In genomic region chr19:49852631-49853126, GRCh38 we compare ENCODE assay signal across 10 cellular contexts. TPM values are rescaled to one million over a fixed set of nuclear protein-coding genes. Genes with fewer than 3 reads are reported as not detected.
DNase-seq lines count a peak whose midpoint lies in the region; TF ChIP-seq lines count a peak whose summit lies in the region.
"Had no signal": no experiment of that assay in that cellular context is flagged by ENCODE, and none has a peak within 500 bp of the region (broad histone marks: within the 10 kb centered on the region; RNA-seq: fewer than 3 reads in every experiment).

No MANE protein-coding gene starts in this region.

- in situ Hi-C loops in astrocyte of the spinal cord (cut with HindIII; ENCODE audit: low sequenced_read_pairs), result no loop called here

- no peaks in the 10 kb centered on the region for H3K27me3 ChIP-seq in A673 (replicated peaks; ENCODE audit: insufficient read depth, low read depth, low read length, poor library complexity)
- H3K27me3 ChIP-seq in mesendoderm (ENCODE audit: insufficient read depth, low read length, poor library complexity), result no peaks in the 10 kb centered on the region

- H2BK5ac ChIP-seq in mesendoderm (ENCODE audit: low read length), result no peak overlapping the region

- H2BK15ac ChIP-seq in mesendoderm (replicated peaks; ENCODE audit: low read depth), result no peak overlapping the region

- peaks cover 36% of the 10 kb centered on the region for H3K36me3 ChIP-seq in A673 (ENCODE audit: insufficient read depth, low read length, poor library complexity, severe bottlenecking)
- peaks cover 5% of the 10 kb centered on the region for H3K36me3 ChIP-seq in mesendoderm (ENCODE audit: control insufficient read depth, insufficient read depth, low read length)

- CTCF ChIA-PET in A673 (lab: Charles Lee), result no interaction called here

- H3K27ac ChIP-seq in A673 (ENCODE audit: low read depth, low read length, poor library complexity, severe bottlenecking), result no peak overlapping the region
- no peak overlapping the region for H3K27ac ChIP-seq in mesendoderm (ENCODE audit: low read depth, low read length)
- H3K27ac ChIP-seq: HL-60 had no signal

- no peak overlapping the region for H3K18ac ChIP-seq in mesendoderm (ENCODE audit: low read length)

- BruUV-seq in A673 (replicated peaks; lab: Mats Ljungman, UMichigan), result TSS peak; percentile 75

- no peak for DNase-seq in A673 (ENCODE audit: low spot score)
- DNase-seq in HFF-Myc (ENCODE audit: extremely low read depth, low read depth), result no peak
- no peak for DNase-seq in astrocyte of the spinal cord (ENCODE audit: low read depth, low spot score)
- DNase-seq in mesendoderm, result no peak
- DNase-seq in NOMO-1 treated with dmso at 0.1 percent for 144 hours (lab: John Stamatoyannopoulos, UW; ENCODE audit: unreplicated experiment), result no peak
- no peak for DNase-seq in NCI-H526 treated with DMSO at 0.1 percent for 48 hours (lab: John Stamatoyannopoulos, UW)
- no peak for DNase-seq in NK-92 treated with Interleukin-12 subunit alpha and Interleukin-12 subunit beta, amount 100 ng/mL, for 24 hours (lab: John Stamatoyannopoulos, UW)
- no peak for DNase-seq in DMS 273 treated with DMSO at 0.1 percent for 48 hours (lab: John Stamatoyannopoulos, UW)
- DNase-seq: activated CD4-positive, alpha-beta T cell treated with anti-CD3 and anti-CD28 coated beads, Interleukin-2, amount 50 U/mL, for 4 hours had no signal

- H3K79me1 ChIP-seq in mesendoderm (ENCODE audit: low read length), result peaks cover 27% of the 10 kb centered on the region

- TF ChIP-seq CTCF in A673 (conservative IDR thresholded peaks at IDR 0.05; ENCODE audit: low read depth, low read length) (no peak), HFF-Myc (IDR thresholded peaks at IDR 0.05; ENCODE audit: low read depth, low read length, missing control alignments) (no peak), astrocyte of the spinal cord (IDR thresholded peaks at IDR 0.05; ENCODE audit: low read depth, low read length) (no peak)

- peaks cover 23% of the 10 kb centered on the region for H3K79me2 ChIP-seq in mesendoderm (ENCODE audit: control insufficient read depth, insufficient read depth, low read length)

- intact Hi-C loops in A673 (cut with micrococcal nuclease; ENCODE audit: unreplicated experiment), result loop anchor here (5.0 kb wide), 1 partner anchor 355 kb away; the partner anchor contains the start of gene RPS11

- peak overlapping the region; percentile 66 for H3K23ac ChIP-seq in mesendoderm (ENCODE audit: low read length)

- peaks cover 9% of the 10 kb centered on the region for H3K9me3 ChIP-seq in A673 (ENCODE audit: low read depth, low read length, poor library complexity, severe bottlenecking)

- POLR2A ChIA-PET in A673 (lab: Charles Lee; ENCODE audit: low non-redundant PET), result interaction anchor here (0.8 kb wide), 1 partner anchor 703 kb away, joined by 17 read pairs; no protein-coding TSS in a partner anchor

- no CpG with 5 or more reads among the region's 14 CpGs for WGBS in mesendoderm (ENCODE audit: extremely low coverage, insufficient coverage, low lambda C conversion rate)

- H3K9ac ChIP-seq in mesendoderm (ENCODE audit: low read length), result peak overlapping the region; percentile 94

- no peak overlapping the region for H2AK5ac ChIP-seq in mesendoderm (ENCODE audit: low read length)

- H4K5ac ChIP-seq in mesendoderm (ENCODE audit: low read length), result no peak overlapping the region

- H4K8ac ChIP-seq in mesendoderm (ENCODE audit: low read depth, low read length), result no peak overlapping the region

- H3K4me2 ChIP-seq in mesendoderm (ENCODE audit: low read length), result peak overlapping the region; percentile 91

- H3K4ac ChIP-seq in mesendoderm (ENCODE audit: low read depth, low read length), result no peak overlapping the region

- H3K4me1 ChIP-seq in A673 (ENCODE audit: insufficient read depth, low read length, poor library complexity, severe bottlenecking) (peaks cover 19% of the 10 kb centered on the region), mesendoderm (ENCODE audit: control insufficient read depth, low read depth, low read length) (peaks cover 8% of the 10 kb centered on the region)

- H3K56ac ChIP-seq in mesendoderm (ENCODE audit: low read length), result peak overlapping the region; percentile 91

- H3K4me3 ChIP-seq in A673 (ENCODE audit: low read depth, low read length, poor library complexity, severe bottlenecking), result peak overlapping the region; percentile 74
- peak overlapping the region; percentile 70 for H3K4me3 ChIP-seq in HFF-Myc (replicated peaks; ENCODE audit: low read depth, low read length)
- peak overlapping the region; percentile 88 for H3K4me3 ChIP-seq in astrocyte of the spinal cord (ENCODE audit: low read depth, low read length)
- no peak overlapping the region for H3K4me3 ChIP-seq in mesendoderm (ENCODE audit: low read length)

- no peak overlapping the region for H2BK120ac ChIP-seq in mesendoderm (ENCODE audit: low read depth, low read length)

RNA-seq across cellular contexts. Expression of gene PTOV1, which starts 1.7 kb away (rescaled TPM):
- total RNA-seq in A673 (2021), result 331 and 356 TPM in 2 replicates
- 156 TPM for polyA plus RNA-seq in mesendoderm (2013, experiment 1 of 2)
- polyA plus RNA-seq in mesendoderm (2013, experiment 2 of 2), result 150 TPM

RNA-seq across cellular contexts. Expression of gene PNKP, which starts 14.7 kb away (rescaled TPM):
- total RNA-seq in A673 (2021), result 122 and 130 TPM in 2 replicates
- polyA plus RNA-seq in mesendoderm (2013, experiment 1 of 2), result 44.3 TPM
- polyA plus RNA-seq in mesendoderm (2013, experiment 2 of 2), result 43.9 TPM

RNA-seq across cellular contexts. Expression of gene AKT1S1, which starts 24.5 kb away (rescaled TPM):
- total RNA-seq in A673 (2021), result 80.3 and 81.5 TPM in 2 replicates
- 74.2 TPM for polyA plus RNA-seq in mesendoderm (2013, experiment 1 of 2)
- 73.3 TPM for polyA plus RNA-seq in mesendoderm (2013, experiment 2 of 2)

RNA-seq across cellular contexts. Expression of gene TBC1D17, which starts 24.8 kb away (rescaled TPM):
- total RNA-seq in A673 (2021), result 35.1 and 40.0 TPM in 2 replicates
- 29.3 TPM for polyA plus RNA-seq in mesendoderm (2013, experiment 1 of 2)
- 28.2 TPM for polyA plus RNA-seq in mesendoderm (2013, experiment 2 of 2)

RNA-seq across cellular contexts. Expression of gene MED25, which starts 34.6 kb away (rescaled TPM):
- 93.0 and 111 TPM in 2 replicates for total RNA-seq in A673 (2021)
- polyA plus RNA-seq in mesendoderm (2013, experiment 1 of 2), result 42.3 TPM
- 43.2 TPM for polyA plus RNA-seq in mesendoderm (2013, experiment 2 of 2)
